ENCODE assay signal across 8 cellular contexts in genomic region chr19:36489139-36489919, GRCh38. TPM values are rescaled to one million over a fixed set of nuclear protein-coding genes. Genes with fewer than 3 reads are reported as not detected.
DNase-seq lines count a peak whose midpoint lies in the region; ATAC-seq lines count a peak whose summit lies in the region.

Gene ZNF566 (minus strand): TSS chr19:36489561. CDS start chr19:36476557, 13,004 bp downstream.

- peaks cover 53% of the 10 kb centered on the region for H3K4me1 ChIP-seq in BLaER1

- peak within 1 kb of the TSS; percentile 94 for H3K27ac Mint-ChIP-seq in dendritic cell treated with granulocyte-macrophage colony-stimulating factor and Interleukin-4, amounts not matched to agents 40 ng/mL and 50 ng/mL, for 4 days

- DNase-seq in NCI-H526 treated with DMSO at 0.1 percent for 48 hours (lab: John Stamatoyannopoulos, UW) (peak; percentile 99), left lobe of liver (ENCODE audit: low spot score) (peak; percentile 94)
- DNase-seq in activated CD4-positive, alpha-beta T cell treated with anti-CD3 and anti-CD28 coated beads, Interleukin-2, amount 50 U/mL, for 24 hours (ENCODE audit: low read depth in 1 of 2, low spot score in 1 of 2), result peak; percentile 80 to 93
- DNase-seq in stimulated activated CD4-positive, alpha-beta T cell treated with anti-CD3 and anti-CD28 coated beads, Interleukin-2, amount 100 ng/mL, for 24 hours, result peak; percentile 90 to 94

- H3K9me3 Mint-ChIP-seq in dendritic cell treated with granulocyte-macrophage colony-stimulating factor and Interleukin-4, amounts not matched to agents 40 ng/mL and 50 ng/mL, for 4 days, result peaks cover 37% of the 10 kb centered on the region

- H3K36me3 Mint-ChIP-seq in dendritic cell treated with granulocyte-macrophage colony-stimulating factor and Interleukin-4, amounts not matched to agents 40 ng/mL and 50 ng/mL, for 4 days (ENCODE audit: low read depth), result peaks cover 49% of the 10 kb centered on the region

- H3K27me3 ChIP-seq in BLaER1, result no peaks in the 10 kb centered on the region

- H3K4me3 Mint-ChIP-seq in dendritic cell treated with granulocyte-macrophage colony-stimulating factor and Interleukin-4, amounts not matched to agents 40 ng/mL and 50 ng/mL, for 4 days, result peak within 1 kb of the TSS; percentile 99

- H4K20me1 ChIP-seq in BLaER1, result peaks cover 4% of the 10 kb centered on the region; the same call in 1 of the 2 replicates

- no peaks in the 10 kb centered on the region for H3K27me3 Mint-ChIP-seq in dendritic cell treated with granulocyte-macrophage colony-stimulating factor and Interleukin-4, amounts not matched to agents 40 ng/mL and 50 ng/mL, for 4 days

- H3K27ac ChIP-seq in BLaER1, result peak within 1 kb of the TSS; percentile 98

- peaks cover 32% of the 10 kb centered on the region for H3K36me3 ChIP-seq in BLaER1

- H3K9ac ChIP-seq in BLaER1, result peak within 1 kb of the TSS; percentile 96

- peaks cover 31% of the 10 kb centered on the region for H3K9me3 ChIP-seq in BLaER1

- intact Hi-C loops in dendritic cell treated with granulocyte-macrophage colony-stimulating factor and Interleukin-4, amounts not matched to agents 40 ng/mL and 50 ng/mL, for 4 days (cut with micrococcal nuclease), result loop anchor here (1.0 to 2.0 kb wide), 3 partner anchors 39 to 587 kb away; partner anchors contain the start of genes ZFP14 and ZNF260

- H3K4me3 ChIP-seq in BLaER1, result peak within 1 kb of the TSS; percentile 80

- H3K4me1 Mint-ChIP-seq in dendritic cell treated with granulocyte-macrophage colony-stimulating factor and Interleukin-4, amounts not matched to agents 40 ng/mL and 50 ng/mL, for 4 days (ENCODE audit: low read depth), result peaks cover 27% of the 10 kb centered on the region

- peak within 1 kb of the TSS; percentile 91 for H3K4me2 ChIP-seq in BLaER1

- ATAC-seq in GM19324 (IDR thresholded peaks at IDR 0.05; ENCODE audit: low FRiP score, unreplicated experiment) (peak; percentile 96), HG03460 (IDR thresholded peaks at IDR 0.05; ENCODE audit: unreplicated experiment) (peak; percentile 92), left lobe of liver (peak; percentile 93)

RNA-seq across cellular contexts. Expression of gene ZNF566, which starts in this region (rescaled TPM):
- 4.9 TPM for total RNA-seq in left lobe of liver

Comparison
In these comparisons a context has a peak if more than half of its experiments do, and no peak if none do; other contexts are left out.
1. Peak in every context shown above with its lines: DNase-seq, ATAC-seq, H3K4me3 ChIP-seq and H3K27ac ChIP-seq.